Comparison of ENCODE assay signal across 1 cellular context in genomic region chr11:67270256-67271211, GRCh38.
TF ChIP-seq lines count a peak whose summit lies in the region.

No MANE protein-coding gene starts in this region.

TF ChIP-seq in GM12878, 131 proteins besides CTCF, POLR2A, EP300 and RAD21:
- TF ChIP-seq IRF4 (IDR thresholded peaks at IDR 0.05; ENCODE audit: low read depth, low read length) (0 out of 2 replicates have a peak, but pooled peaks have one; percentile 11), ATF7 (IDR thresholded peaks at IDR 0.05; ENCODE audit: low read depth) (0 out of 2 replicates have a peak, but pooled peaks have one; percentile 31), IKZF1 (conservative IDR thresholded peaks at IDR 0.05) (peak; percentile 44), EED (IDR thresholded peaks at IDR 0.05; ENCODE audit: low read depth) (peak; percentile 70), IKZF2 (IDR thresholded peaks at IDR 0.05) (0 out of 4 replicates have a peak, but pooled peaks of 1 of the 2 experiments have one; percentile 10), ZBED1 (IDR thresholded peaks at IDR 0.05; ENCODE audit: borderline replicate concordance) (no peak)
- TF ChIP-seq, protein P1, sequence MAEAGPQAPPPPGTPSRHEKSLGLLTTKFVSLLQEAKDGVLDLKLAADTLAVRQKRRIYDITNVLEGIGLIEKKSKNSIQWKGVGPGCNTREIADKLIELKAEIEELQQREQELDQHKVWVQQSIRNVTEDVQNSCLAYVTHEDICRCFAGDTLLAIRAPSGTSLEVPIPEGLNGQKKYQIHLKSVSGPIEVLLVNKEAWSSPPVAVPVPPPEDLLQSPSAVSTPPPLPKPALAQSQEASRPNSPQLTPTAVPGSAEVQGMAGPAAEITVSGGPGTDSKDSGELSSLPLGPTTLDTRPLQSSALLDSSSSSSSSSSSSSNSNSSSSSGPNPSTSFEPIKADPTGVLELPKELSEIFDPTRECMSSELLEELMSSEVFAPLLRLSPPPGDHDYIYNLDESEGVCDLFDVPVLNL (IDR thresholded peaks at IDR 0.05; ENCODE audit: low read depth, low read length), result no peak
- TF ChIP-seq, protein P2, sequence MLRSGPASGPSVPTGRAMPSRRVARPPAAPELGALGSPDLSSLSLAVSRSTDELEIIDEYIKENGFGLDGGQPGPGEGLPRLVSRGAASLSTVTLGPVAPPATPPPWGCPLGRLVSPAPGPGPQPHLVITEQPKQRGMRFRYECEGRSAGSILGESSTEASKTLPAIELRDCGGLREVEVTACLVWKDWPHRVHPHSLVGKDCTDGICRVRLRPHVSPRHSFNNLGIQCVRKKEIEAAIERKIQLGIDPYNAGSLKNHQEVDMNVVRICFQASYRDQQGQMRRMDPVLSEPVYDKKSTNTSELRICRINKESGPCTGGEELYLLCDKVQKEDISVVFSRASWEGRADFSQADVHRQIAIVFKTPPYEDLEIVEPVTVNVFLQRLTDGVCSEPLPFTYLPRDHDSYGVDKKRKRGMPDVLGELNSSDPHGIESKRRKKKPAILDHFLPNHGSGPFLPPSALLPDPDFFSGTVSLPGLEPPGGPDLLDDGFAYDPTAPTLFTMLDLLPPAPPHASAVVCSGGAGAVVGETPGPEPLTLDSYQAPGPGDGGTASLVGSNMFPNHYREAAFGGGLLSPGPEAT (IDR thresholded peaks at IDR 0.05; ENCODE audit: low read depth), result peak; percentile 31; the same call in 1 of the 2 replicates
TF ChIP-seq in GM12878: peak in this region for 6.
